In the genomic region with DNA sequence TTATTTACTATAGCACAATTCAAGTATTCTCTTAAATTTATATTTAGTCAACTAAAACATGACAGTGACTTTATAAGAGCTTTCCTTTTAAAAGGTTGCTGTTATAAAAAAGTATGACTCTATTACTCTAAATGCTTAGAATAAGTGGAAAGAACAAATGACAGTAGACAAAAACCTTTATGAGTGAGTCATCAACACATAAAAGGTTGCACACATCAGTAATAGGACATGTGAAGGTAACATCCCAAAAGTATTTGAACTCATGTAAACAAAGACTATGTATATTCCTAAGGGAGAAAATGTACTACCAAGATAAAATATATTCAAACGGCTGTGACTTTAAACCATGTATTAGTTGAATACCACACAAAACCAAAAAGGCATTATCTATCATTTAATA, we compare ENCODE assay signal across 20 cellular contexts.
"Had no signal": no experiment of that assay in that cellular context is flagged by ENCODE, and none has a peak within 500 bp of the region (broad histone marks: within the 10 kb centered on the region; RNA-seq: fewer than 3 reads in every experiment).

No MANE protein-coding gene starts in this region.

- H3K4me3 Mint-ChIP-seq: activated naive CD4-positive, alpha-beta T cell treated with anti-CD3 and anti-CD28 coated beads, Interleukin-2, amount 10 ng/mL, durations not matched to agents 7 days and 5 days; activated naive CD8-positive, alpha-beta T cell treated with anti-CD3 and anti-CD28 coated beads for 36 hours; activated T-helper 17 cell treated with anti-CD3 and anti-CD28 coated beads, Interleukin-2, amount 50 U/mL, for 72 hours; T-helper 17 cell; WTC11 had no signal

- H3K27ac Mint-ChIP-seq: activated naive CD4-positive, alpha-beta T cell treated with anti-CD3 and anti-CD28 coated beads, Interleukin-2, amount 10 ng/mL, durations not matched to agents 7 days and 5 days; activated naive CD8-positive, alpha-beta T cell treated with anti-CD3 and anti-CD28 coated beads for 36 hours; activated T-helper 17 cell treated with anti-CD3 and anti-CD28 coated beads, Interleukin-2, amount 50 U/mL, for 72 hours; T-helper 17 cell; WTC11 had no signal

- H3K36me3 Mint-ChIP-seq: activated naive CD4-positive, alpha-beta T cell treated with anti-CD3 and anti-CD28 coated beads, Interleukin-2, amount 10 ng/mL, durations not matched to agents 7 days and 5 days; activated naive CD8-positive, alpha-beta T cell treated with anti-CD3 and anti-CD28 coated beads for 36 hours had no signal

- H3K27me3 Mint-ChIP-seq: activated naive CD4-positive, alpha-beta T cell treated with anti-CD3 and anti-CD28 coated beads, Interleukin-2, amount 10 ng/mL, durations not matched to agents 7 days and 5 days; activated naive CD8-positive, alpha-beta T cell treated with anti-CD3 and anti-CD28 coated beads for 36 hours; activated T-helper 17 cell treated with anti-CD3 and anti-CD28 coated beads, Interleukin-2, amount 50 U/mL, for 72 hours; T-helper 17 cell had no signal

- H3K9me3 Mint-ChIP-seq: activated naive CD4-positive, alpha-beta T cell treated with anti-CD3 and anti-CD28 coated beads, Interleukin-2, amount 10 ng/mL, durations not matched to agents 7 days and 5 days; activated naive CD8-positive, alpha-beta T cell treated with anti-CD3 and anti-CD28 coated beads for 36 hours; activated T-helper 17 cell treated with anti-CD3 and anti-CD28 coated beads, Interleukin-2, amount 50 U/mL, for 72 hours; WTC11 had no signal

- DNase-seq: activated CD4-positive, alpha-beta T cell treated with anti-CD3 and anti-CD28 coated beads for 48 hours; activated CD4-positive, alpha-beta T cell treated with anti-CD3 and anti-CD28 coated beads, Interleukin-2, amount 50 U/mL, for 48 hours; activated CD4-positive, CD25-positive, alpha-beta regulatory T cell treated with anti-CD3 and anti-CD28 coated beads, Interleukin-2, amount 50 U/mL, for 72 hours; activated CD8-positive, alpha-beta memory T cell treated with anti-CD3 and anti-CD28 coated beads for 24 hours; activated gamma-delta T cell treated with Interleukin-2 at 50 U/mL for 16 hours; activated naive CD4-positive, alpha-beta T cell treated with anti-CD3 and anti-CD28 coated beads, Interleukin-2, amount 10 ng/mL, durations not matched to agents 7 days and 5 days; activated naive CD8-positive, alpha-beta T cell treated with anti-CD3 and anti-CD28 coated beads for 36 hours; activated T-cell treated with anti-CD3 and anti-CD28 coated beads, Interleukin-2, amount 50 U/mL, for 48 hours; caudate nucleus; NCI-H1105 treated with DMSO at 0.1 percent for 48 hours; NCI-H1436 treated with DMSO at 0.1 percent for 48 hours; NCI-H187; NCI-H2081; NCI-H510A treated with DMSO at 0.1 percent for 48 hours; NCI-H69; SHP77; T-helper 17 cell; T-helper 9 cell had no signal

- H3K4me1 Mint-ChIP-seq: activated naive CD4-positive, alpha-beta T cell treated with anti-CD3 and anti-CD28 coated beads, Interleukin-2, amount 10 ng/mL, durations not matched to agents 7 days and 5 days; activated naive CD8-positive, alpha-beta T cell treated with anti-CD3 and anti-CD28 coated beads for 36 hours; activated T-helper 17 cell treated with anti-CD3 and anti-CD28 coated beads, Interleukin-2, amount 50 U/mL, for 72 hours; T-helper 17 cell had no signal
